ENCODE assay signal across 7 cellular contexts in the genomic region with DNA sequence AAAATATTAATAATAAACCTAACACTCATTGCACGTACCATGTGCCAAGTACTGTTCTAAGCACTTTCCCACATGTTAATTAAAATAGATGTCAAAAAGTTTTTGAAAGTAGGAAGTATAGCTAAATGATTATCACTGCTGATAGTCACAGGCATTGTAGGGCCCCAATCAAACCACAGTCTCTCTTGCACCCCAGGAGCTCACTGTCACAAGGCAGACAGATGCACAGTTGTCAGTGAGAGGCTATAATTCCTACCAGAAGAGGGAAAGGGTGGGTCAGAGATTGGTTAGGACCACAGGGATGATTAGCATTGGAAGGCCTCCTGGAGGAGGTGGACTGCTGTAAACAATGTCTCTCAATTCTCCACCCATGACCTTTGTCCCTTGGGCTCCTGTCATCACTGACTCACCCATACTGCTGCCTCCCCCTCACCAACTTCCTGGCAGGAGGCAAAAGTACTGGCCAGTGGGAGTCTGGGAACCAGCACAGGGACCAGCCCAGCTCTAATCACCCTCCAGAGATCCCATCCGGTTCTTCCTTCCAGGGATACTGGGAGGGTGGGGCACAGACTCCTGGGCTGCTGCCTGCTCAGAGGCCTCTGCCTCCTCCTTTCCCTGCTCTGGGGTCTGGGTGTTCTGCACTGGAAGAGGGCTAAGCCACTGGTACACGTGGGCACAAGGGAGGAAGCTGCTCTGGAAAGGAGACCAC. TPM values are rescaled to one million over a fixed set of nuclear protein-coding genes. Genes with fewer than 3 reads are reported as not detected.
DNase-seq lines count a peak whose midpoint lies in the region; ATAC-seq and TF ChIP-seq lines count a peak whose summit lies in the region.

No MANE protein-coding gene starts in this region.

- no peak for ATAC-seq in stimulated activated naive CD8-positive, alpha-beta T cell treated with anti-CD3 and anti-CD28 coated beads, Interleukin-15, amount 100 ng/mL, for 72 hours
- ATAC-seq in GM19455 (IDR thresholded peaks at IDR 0.05; ENCODE audit: unreplicated experiment) (no peak), GM19023 (IDR thresholded peaks at IDR 0.05; ENCODE audit: unreplicated experiment) (no peak)

- no peaks in the 10 kb centered on the region for H3K9me3 Mint-ChIP-seq in stimulated activated naive CD8-positive, alpha-beta T cell treated with anti-CD3 and anti-CD28 coated beads, Interleukin-15, amount 100 ng/mL, for 72 hours

- peak; percentile 51 for DNase-seq in GM13976 (ENCODE audit: low spot score)
- DNase-seq in NAMALWA (ENCODE audit: low spot score) = peak; percentile 63
- DNase-seq in brain microvascular endothelial cell = peak; percentile 97
- peak; percentile 90 for DNase-seq in kidney epithelial cell (ENCODE audit: low read depth)
- no peak for DNase-seq in stimulated activated naive CD8-positive, alpha-beta T cell treated with anti-CD3 and anti-CD28 coated beads, Interleukin-15, amount 100 ng/mL, for 72 hours

- H3K4me3 ChIP-seq in brain microvascular endothelial cell (ENCODE audit: low read depth, low read length) = peak overlapping the region; percentile 75
- peak overlapping the region; percentile 36 for H3K4me3 ChIP-seq in kidney epithelial cell (ENCODE audit: low read depth, low read length)

- peaks cover 60% of the 10 kb centered on the region for H3K4me1 Mint-ChIP-seq in stimulated activated naive CD8-positive, alpha-beta T cell treated with anti-CD3 and anti-CD28 coated beads, Interleukin-15, amount 100 ng/mL, for 72 hours

- H3K27ac ChIP-seq in brain microvascular endothelial cell = peak overlapping the region; percentile 97

- in situ Hi-C loops in GM13976 (cut with MboI; ENCODE audit: low sequenced_read_pairs, unreplicated experiment) = no loop called here
- in situ Hi-C loops in brain microvascular endothelial cell (cut with HindIII; ENCODE audit: low pct_ligation_motif_present, low sequenced_read_pairs) = no loop called here

- H3K27me3 ChIP-seq in brain microvascular endothelial cell (replicated peaks) (no peaks in the 10 kb centered on the region), kidney epithelial cell (ENCODE audit: control insufficient read depth, insufficient read depth, low read length) (no peaks in the 10 kb centered on the region)

- TF ChIP-seq CTCF in GM13976 (IDR thresholded peaks at IDR 0.05; ENCODE audit: borderline replicate concordance, control extremely low read depth, extremely low read depth, insufficient read depth, missing control alignments) (no peak), brain microvascular endothelial cell (IDR thresholded peaks at IDR 0.05; ENCODE audit: low read depth, low read length, missing control alignments) (peak; percentile 45), kidney epithelial cell (IDR thresholded peaks at IDR 0.05; ENCODE audit: insufficient read depth, low read length, poor library complexity, severe bottlenecking) (no peak)

- no peaks in the 10 kb centered on the region for H3K27me3 Mint-ChIP-seq in stimulated activated naive CD8-positive, alpha-beta T cell treated with anti-CD3 and anti-CD28 coated beads, Interleukin-15, amount 100 ng/mL, for 72 hours

- H3K27ac Mint-ChIP-seq in stimulated activated naive CD8-positive, alpha-beta T cell treated with anti-CD3 and anti-CD28 coated beads, Interleukin-15, amount 100 ng/mL, for 72 hours = peak overlapping the region; percentile 72 to 75

- H3K4me3 Mint-ChIP-seq in stimulated activated naive CD8-positive, alpha-beta T cell treated with anti-CD3 and anti-CD28 coated beads, Interleukin-15, amount 100 ng/mL, for 72 hours = peak overlapping the region; percentile 86 to 97

- H3K36me3 ChIP-seq in brain microvascular endothelial cell (replicated peaks) (no peaks in the 10 kb centered on the region), kidney epithelial cell (ENCODE audit: control insufficient read depth, insufficient read depth, low read length) (no peaks in the 10 kb centered on the region)

RNA-seq across cellular contexts. Expression of a gene that starts 1.1 kb away (rescaled TPM):
- total RNA-seq in kidney epithelial cell = 70.7 and 75.5 TPM in 2 replicates

RNA-seq across cellular contexts. Expression of a gene that starts 18.9 kb away (rescaled TPM):
- 33.1 and 34.3 TPM in 2 replicates for total RNA-seq in kidney epithelial cell

RNA-seq across cellular contexts. Expression of a gene that starts 37.3 kb away (rescaled TPM):
- 8.3 and 13.6 TPM in 2 replicates for total RNA-seq in kidney epithelial cell

RNA-seq across cellular contexts. Expression of a gene that starts 47.2 kb away (rescaled TPM):
- 309 and 319 TPM in 2 replicates for total RNA-seq in kidney epithelial cell

RNA-seq across cellular contexts. Expression of a gene that starts 49.4 kb away (rescaled TPM):
- 0.84 and 1.0 TPM in 2 replicates for total RNA-seq in kidney epithelial cell

Comparison
In these comparisons a context has a peak if more than half of its experiments do, and no peak if none do; other contexts are left out.
1. DNase-seq: peak in GM13976 (single experiment), NAMALWA (single experiment), brain microvascular endothelial cell (single experiment) and kidney epithelial cell (single experiment); none in stimulated activated naive CD8-positive, alpha-beta T cell treated with anti-CD3 and anti-CD28 coated beads, Interleukin-15, amount 100 ng/mL, for 72 hours (0 of 2).